11 cellular contexts compared by ENCODE assay signal in the genomic region with DNA sequence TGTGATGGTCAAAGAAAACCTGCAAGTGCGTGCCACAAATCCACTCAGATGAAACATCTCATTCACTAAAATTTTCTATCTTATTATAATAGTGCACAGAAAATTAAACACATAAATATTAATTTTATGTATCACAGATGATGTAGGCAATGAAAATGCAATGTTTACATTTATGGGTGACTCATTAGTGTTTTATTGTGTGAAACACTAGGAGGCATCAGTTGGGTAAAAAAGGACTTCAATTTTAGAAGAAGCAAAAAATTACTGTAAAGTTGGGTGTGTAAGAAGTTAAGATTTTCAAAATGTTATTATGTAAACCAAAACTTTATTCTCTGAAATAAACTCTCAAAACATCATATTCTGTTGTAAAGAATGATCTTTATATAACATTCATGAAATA. TPM values are rescaled to one million over a fixed set of nuclear protein-coding genes. Genes with fewer than 3 reads are reported as not detected.
DNase-seq lines count a peak whose midpoint lies in the region; ATAC-seq and TF ChIP-seq lines count a peak whose summit lies in the region.
"Had no signal": no experiment of that assay in that cellular context is flagged by ENCODE, and none has a peak within 500 bp of the region (broad histone marks: within the 10 kb centered on the region; RNA-seq: fewer than 3 reads in every experiment).

No MANE protein-coding gene starts in this region.

- H3K4me3 Mint-ChIP-seq in T-cell: no peak overlapping the region
- H3K4me3 Mint-ChIP-seq: T-helper 2 cell treated with Interferon-gamma antibody and Interleukin-4, amounts not matched to agents 5 μg/mL and 100 μg/mL, for 36 hours had no signal

- TF ChIP-seq POLR2A in uterus (IDR thresholded peaks at IDR 0.05): no peak

- no peaks in the 10 kb centered on the region for H3K36me3 Mint-ChIP-seq in T-cell

- H3K27ac Mint-ChIP-seq in T-cell: no peak overlapping the region
- H3K27ac Mint-ChIP-seq: T-helper 2 cell treated with Interferon-gamma antibody and Interleukin-4, amounts not matched to agents 5 μg/mL and 100 μg/mL, for 36 hours had no signal

- H3K4me1 ChIP-seq in heart right ventricle: peaks cover 3 to 65% (median 49%) of the 10 kb centered on the region in 9 donors
- no peaks in the 10 kb centered on the region for H3K4me1 ChIP-seq in uterus

- H3K4me1 Mint-ChIP-seq in T-cell: peaks cover 15 to 18% (median 16%) of the 10 kb centered on the region in 3 donors

- TF ChIP-seq CTCF in heart right ventricle (IDR thresholded peaks at IDR 0.05) (peak in 3 of 9 donors; percentile 16 to 30 (median 16)), fibroblast of pulmonary artery (IDR thresholded peaks at IDR 0.05; ENCODE audit: low read length, missing control alignments) (peak; percentile 21), uterus (IDR thresholded peaks at IDR 0.05) (no peak)

- no peak for ATAC-seq in heart right ventricle
- ATAC-seq in left ventricle myocardium superior: no peak
- ATAC-seq in T-cell (replicated peaks in 1 of 4): no peak

- CTCF ChIA-PET in T-cell (lab: Charles Lee): no interaction called here

- peak overlapping the region in 7 of 10 donors; percentile 44 to 95 (median 87) for H3K27ac ChIP-seq in heart right ventricle
- peak overlapping the region; percentile 93 to 97 for H3K27ac ChIP-seq in uterus

- H3K36me3 ChIP-seq in heart right ventricle: no peaks in the 10 kb centered on the region
- H3K36me3 ChIP-seq in uterus: no peaks in the 10 kb centered on the region

- no peaks in the 10 kb centered on the region for H3K9me3 Mint-ChIP-seq in T-cell
- H3K9me3 Mint-ChIP-seq: T-helper 2 cell treated with Interferon-gamma antibody and Interleukin-4, amounts not matched to agents 5 μg/mL and 100 μg/mL, for 36 hours had no signal

- peak overlapping the region in 8 of 10 donors; percentile 64 to 83 (median 70) for H3K4me3 ChIP-seq in heart right ventricle
- no peak overlapping the region for H3K4me3 ChIP-seq in fibroblast of pulmonary artery (replicated peaks; ENCODE audit: low read depth, low read length)
- H3K4me3 ChIP-seq in uterus: no peak overlapping the region

- H3K9me3 ChIP-seq in heart right ventricle (no peaks in the 10 kb centered on the region), uterus (no peaks in the 10 kb centered on the region)

- WGBS in heart right ventricle, 2 donors: 65 to 68% methylated on average over 1 of the region's 1 CpG

- no peak for DNase-seq in heart right ventricle
- no peak for DNase-seq in left ventricle myocardium superior
- peak; percentile 4 for DNase-seq in RKO (ENCODE audit: low spot score)
- peak; percentile 35 for DNase-seq in fibroblast of pulmonary artery (ENCODE audit: low read depth)
- no peak for DNase-seq in uterus
- DNase-seq in T-cell: no peak
- no peak for DNase-seq in putamen (ENCODE audit: low spot score)
- DNase-seq in NCI-H2171 treated with DMSO at 0.1 percent for 48 hours (lab: John Stamatoyannopoulos, UW): no peak
- DNase-seq: KG1, NCI-H774 had no signal

- POLR2A ChIA-PET in T-cell (lab: Charles Lee): no interaction called here

- no peaks in the 10 kb centered on the region for H3K27me3 ChIP-seq in heart right ventricle
- H3K27me3 ChIP-seq in uterus: no peaks in the 10 kb centered on the region

- H3K27me3 Mint-ChIP-seq in T-cell: peaks cover 18 to 36% of the 10 kb centered on the region in 2 donors

- intact Hi-C loops in heart right ventricle (cut with DNase I): loop anchor here in 1 of 10 donors (5.0 kb wide), 1 partner anchor 37 kb away; no protein-coding TSS in a partner anchor
- intact Hi-C loops in left ventricle myocardium superior (cut with micrococcal nuclease): no loop called here
- intact Hi-C loops in uterus (cut with DNase I; ENCODE audit: low total_unique reads): no loop called here

RNA-seq across cellular contexts. Expression of a gene that starts 4.0 kb away (rescaled TPM):
- total RNA-seq in heart right ventricle (10 to 100 TPM; 38.8 to 88.7 (median 70.0) TPM), left ventricle myocardium superior (51.4 TPM), uterus (100 to 1,000 TPM in 1 of 4 donors, 10 to 100 TPM in 3; 30.3 to 134 (median 70.3) TPM), T-cell (1 to 10 TPM; 2.5 to 9.4 (median 4.4) TPM)
- polyA plus RNA-seq in heart right ventricle: 10 to 100 TPM; 11.2 to 25.6 TPM

Comparison
In these comparisons a context has a peak if more than half of its experiments do, and no peak if none do; other contexts are left out.
1. DNase-seq: peak in RKO (single experiment) and fibroblast of pulmonary artery (single experiment); none in heart right ventricle (0 of 2), left ventricle myocardium superior (single experiment), uterus (0 of 2), T-cell (0 of 34), putamen (single experiment) and NCI-H2171 treated with DMSO at 0.1 percent for 48 hours (single experiment).
2. H3K4me3 ChIP-seq: peak in heart right ventricle (8 of 10); none in fibroblast of pulmonary artery (single experiment) and uterus (0 of 2).